10 cellular contexts compared by ENCODE assay signal in the genomic region with DNA sequence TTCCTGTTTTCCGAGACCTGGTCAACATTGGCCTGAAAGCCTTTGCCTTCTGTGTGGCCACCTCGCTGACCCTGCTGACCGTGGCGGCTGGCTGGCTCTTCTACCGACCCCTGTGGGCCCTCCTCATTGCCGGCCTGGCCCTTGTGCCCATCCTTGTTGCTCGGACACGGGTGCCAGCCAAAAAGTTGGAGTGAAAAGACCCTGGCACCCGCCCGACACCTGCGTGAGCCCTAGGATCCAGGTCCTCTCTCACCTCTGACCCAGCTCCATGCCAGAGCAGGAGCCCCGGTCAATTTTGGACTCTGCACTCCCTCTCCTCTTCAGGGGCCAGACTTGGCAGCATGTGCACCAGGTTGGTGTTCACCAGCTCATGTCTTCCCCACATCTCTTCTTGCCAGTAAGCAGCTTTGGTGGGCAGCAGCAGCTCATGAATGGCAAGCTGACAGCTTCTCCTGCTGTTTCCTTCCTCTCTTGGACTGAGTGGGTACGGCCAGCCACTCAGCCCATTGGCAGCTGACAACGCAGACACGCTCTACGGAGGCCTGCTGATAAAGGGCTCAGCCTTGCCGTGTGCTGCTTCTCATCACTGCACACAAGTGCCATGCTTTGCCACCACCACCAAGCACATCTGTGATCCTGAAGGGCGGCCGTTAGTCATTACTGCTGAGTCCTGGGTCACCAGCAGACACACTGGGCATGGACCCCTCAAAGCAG. TPM values are rescaled to one million over a fixed set of nuclear protein-coding genes. Genes with fewer than 3 reads are reported as not detected.
DNase-seq lines count a peak whose midpoint lies in the region; ATAC-seq and TF ChIP-seq lines count a peak whose summit lies in the region.
"Had no signal": no experiment of that assay in that cellular context is flagged by ENCODE, and none has a peak within 500 bp of the region (broad histone marks: within the 10 kb centered on the region; RNA-seq: fewer than 3 reads in every experiment).

No MANE protein-coding gene starts in this region.

- H3K9me3 ChIP-seq in muscle layer of colon (ENCODE audit: low read length) = no peaks in the 10 kb centered on the region
- H3K9me3 ChIP-seq in aorta (ENCODE audit: control insufficient read depth, low read length) = no peaks in the 10 kb centered on the region

- peak overlapping the region; percentile 83 for H3K27ac Mint-ChIP-seq in activated naive CD4-positive, alpha-beta T cell treated with anti-CD3 and anti-CD28 coated beads for 36 hours

- H3K27me3 Mint-ChIP-seq in activated naive CD4-positive, alpha-beta T cell treated with anti-CD3 and anti-CD28 coated beads for 36 hours (ENCODE audit: low read depth) = no peaks in the 10 kb centered on the region

- TF ChIP-seq CTCF in dorsolateral prefrontal cortex (IDR thresholded peaks at IDR 0.05 in 54 of 56, conservative IDR thresholded peaks at IDR 0.05 in 2 of 56; ENCODE audit: low read depth in 1 of 56, partially characterized antibody in 56 of 56) (no peak), lower leg skin (IDR thresholded peaks at IDR 0.05) (no peak), omental fat pad (IDR thresholded peaks at IDR 0.05) (no peak)

- H3K36me3 ChIP-seq in muscle layer of colon (ENCODE audit: insufficient read depth, low read length) (peaks cover 57% of the 10 kb centered on the region), aorta (ENCODE audit: control insufficient read depth in 1 of 2, insufficient read depth in 2 of 2, low read length in 1 of 2) (peaks cover 0 to 2% of the 10 kb centered on the region in 2 donors)

- no peak for DNase-seq in activated naive CD4-positive, alpha-beta T cell treated with anti-CD3 and anti-CD28 coated beads for 36 hours
- DNase-seq in activated naive CD4-positive, alpha-beta T cell treated with Interleukin-2 at 50 U/mL for 16 hours = no peak
- DNase-seq in dorsolateral prefrontal cortex (peak in 3 of 10 donors; percentile 32 to 67 (median 41)), aorta (no peak), lower leg skin (ENCODE audit: low spot score in 2 of 2) (no peak), omental fat pad (ENCODE audit: low spot score) (no peak)
- DNase-seq: hippocampal formation, NCI-H2171 treated with DMSO at 0.1 percent for 48 hours had no signal

- H3K4me3 Mint-ChIP-seq in activated naive CD4-positive, alpha-beta T cell treated with anti-CD3 and anti-CD28 coated beads for 36 hours = no peak overlapping the region

- TF ChIP-seq POLR2A in lower leg skin (IDR thresholded peaks at IDR 0.05) = no peak

- no peaks in the 10 kb centered on the region for H3K27me3 ChIP-seq in dorsolateral prefrontal cortex
- no peaks in the 10 kb centered on the region for H3K27me3 ChIP-seq in muscle layer of colon (ENCODE audit: control insufficient read depth in 1 of 2, insufficient read depth in 2 of 2, low read length in 2 of 2)
- no peaks in the 10 kb centered on the region for H3K27me3 ChIP-seq in aorta (ENCODE audit: control insufficient read depth in 1 of 2, insufficient read depth in 2 of 2, low read length in 1 of 2)

- WGBS in aorta, 2 donors = 62% methylated on average over 19 of the region's 19 CpGs
- 78% methylated on average over 19 of the region's 19 CpGs for WGBS in lower leg skin, 2 donors

- peak overlapping the region; percentile 17 for H3K9ac ChIP-seq in muscle layer of colon (ENCODE audit: low read length)

- no peaks in the 10 kb centered on the region for H3K9me3 Mint-ChIP-seq in activated naive CD4-positive, alpha-beta T cell treated with anti-CD3 and anti-CD28 coated beads for 36 hours

- intact Hi-C loops in activated naive CD4-positive, alpha-beta T cell treated with anti-CD3 and anti-CD28 coated beads for 36 hours (cut with micrococcal nuclease) = loop anchor here (2.0 kb wide), 1 partner anchor 245 kb away; no protein-coding TSS in a partner anchor
- intact Hi-C loops in dorsolateral prefrontal cortex (cut with DNase I) = loop anchor here in 1 of 2 donors (2.0 kb wide), 1 partner anchor 17 kb away; the partner anchor contains the start of genes CHCHD4 and TMEM43
- intact Hi-C loops in aorta (cut with DNase I) = loop anchor here (5.0 to 10.0 kb wide), 2 partner anchors 36 to 263 kb away; partner anchors contain the start of genes LSM3 (in 1 of the 2), SLC6A6 (in 1 of the 2) and XPC (in 1 of the 2)
- intact Hi-C loops in lower leg skin (cut with DNase I; ENCODE audit: low total_unique reads) = no loop called here

- peaks cover 16% of the 10 kb centered on the region for H3K36me3 Mint-ChIP-seq in activated naive CD4-positive, alpha-beta T cell treated with anti-CD3 and anti-CD28 coated beads for 36 hours (ENCODE audit: low read depth)

- CTCF ChIA-PET in activated naive CD4-positive, alpha-beta T cell treated with anti-CD3 and anti-CD28 coated beads for 36 hours (lab: Charles Lee) = no interaction called here

- ATAC-seq in aorta (ENCODE audit: low FRiP score) (no peak), omental fat pad (ENCODE audit: low FRiP score) (no peak), GM18873 (IDR thresholded peaks at IDR 0.05; ENCODE audit: low FRiP score, unreplicated experiment) (no peak)

- H3K4me3 ChIP-seq in dorsolateral prefrontal cortex = no peak overlapping the region
- H3K4me3 ChIP-seq in muscle layer of colon (ENCODE audit: low read depth in 1 of 2, low read length in 2 of 2) = no peak overlapping the region
- H3K4me3 ChIP-seq in aorta (ENCODE audit: low read length in 2 of 2) = no peak overlapping the region
- H3K4me3 ChIP-seq in lower leg skin (ENCODE audit: low read depth, poor library complexity, severe bottlenecking) = no peak overlapping the region

- peaks cover 48% of the 10 kb centered on the region for H3K4me1 Mint-ChIP-seq in activated naive CD4-positive, alpha-beta T cell treated with anti-CD3 and anti-CD28 coated beads for 36 hours (ENCODE audit: low read depth)

- peak overlapping the region in 46 of 59 donors; percentile 1 to 94 (median 63) for H3K27ac ChIP-seq in dorsolateral prefrontal cortex
- H3K27ac ChIP-seq in muscle layer of colon (ENCODE audit: low read depth, low read length) = no peak overlapping the region
- H3K27ac ChIP-seq in aorta (ENCODE audit: low read depth in 1 of 2, low read length in 2 of 2) = peak overlapping the region; percentile 7 to 85

- H3K4me1 ChIP-seq in muscle layer of colon (ENCODE audit: insufficient read depth, low read length) = peaks cover 34% of the 10 kb centered on the region
- peaks cover 3 to 6% of the 10 kb centered on the region in 2 donors for H3K4me1 ChIP-seq in aorta (ENCODE audit: control insufficient read depth in 1 of 2, insufficient read depth in 2 of 2, low read length in 2 of 2)

RNA-seq across cellular contexts. Expression of gene TMEM43, which starts 16.9 kb away (rescaled TPM):
- 10 to 100 TPM; 18.3 to 19.8 TPM for total RNA-seq in activated naive CD4-positive, alpha-beta T cell treated with anti-CD3 and anti-CD28 coated beads for 36 hours
- 10 to 100 TPM; 23.1 to 38.3 (median 30.4) TPM for total RNA-seq in dorsolateral prefrontal cortex
- 100 to 1,000 TPM; 110 to 132 TPM for total RNA-seq in aorta
- polyA plus RNA-seq in aorta = 100 to 1,000 TPM in 1 of 2 donors, 10 to 100 TPM in 1; 52.0 to 102 TPM
- total RNA-seq in lower leg skin = 100 to 1,000 TPM; 184 to 225 (median 202) TPM
- 100 to 1,000 TPM; 110 to 143 (median 140) TPM for total RNA-seq in omental fat pad

RNA-seq across cellular contexts. Expression of gene CHCHD4, which starts 17.1 kb away (rescaled TPM):
- 10 to 100 TPM; 16.2 to 17.9 TPM for total RNA-seq in activated naive CD4-positive, alpha-beta T cell treated with anti-CD3 and anti-CD28 coated beads for 36 hours
- total RNA-seq in dorsolateral prefrontal cortex (10 to 100 TPM in 118 of 120 experiments, 1 to 10 TPM in 2; 8.5 to 24.0 (median 16.1) TPM), aorta (1 to 10 TPM; 7.5 to 9.4 TPM), lower leg skin (10 to 100 TPM in 3 of 4 donors, 1 to 10 TPM in 1; 8.4 to 14.6 (median 11.8) TPM), omental fat pad (10 to 100 TPM; 11.4 to 19.1 (median 14.7) TPM)
- polyA plus RNA-seq in aorta = 10 to 100 TPM in 1 of 2 donors, 1 to 10 TPM in 1; 8.6 to 12.0 TPM

RNA-seq across cellular contexts. Expression of gene XPC, which starts 36.6 kb away (rescaled TPM):
- 10 to 100 TPM; 39.0 to 39.8 TPM for total RNA-seq in activated naive CD4-positive, alpha-beta T cell treated with anti-CD3 and anti-CD28 coated beads for 36 hours
- total RNA-seq in dorsolateral prefrontal cortex (10 to 100 TPM; 19.9 to 57.4 (median 32.1) TPM), aorta (10 to 100 TPM; 29.7 to 36.7 TPM), lower leg skin (100 to 1,000 TPM in 1 of 4 donors, 10 to 100 TPM in 3; 50.6 to 110 (median 76.2) TPM), omental fat pad (10 to 100 TPM; 26.5 to 47.8 (median 33.8) TPM)
- 10 to 100 TPM; 14.3 to 37.1 TPM for polyA plus RNA-seq in aorta

RNA-seq across cellular contexts. Expression of gene LSM3, which starts 36.9 kb away (rescaled TPM):
- 10 to 100 TPM; 26.1 to 26.2 TPM for total RNA-seq in activated naive CD4-positive, alpha-beta T cell treated with anti-CD3 and anti-CD28 coated beads for 36 hours
- total RNA-seq in dorsolateral prefrontal cortex (10 to 100 TPM in 5 of 120 experiments, 1 to 10 TPM in 115; 4.4 to 10.8 (median 7.8) TPM), aorta (1 to 10 TPM; 7.1 to 9.0 TPM), lower leg skin (10 to 100 TPM in 1 of 4 donors, 1 to 10 TPM in 3; 7.6 to 11.4 (median 8.2) TPM), omental fat pad (10 to 100 TPM in 2 of 4 donors, 1 to 10 TPM in 2; 8.0 to 12.4 (median 10.9) TPM)
- polyA plus RNA-seq in aorta = 10 to 100 TPM; 11.4 to 19.5 TPM
